20 cellular contexts compared by ENCODE assay signal in genomic region chr7:43460733-43461348, GRCh38.
DNase-seq lines count a peak whose midpoint lies in the region; ATAC-seq, FAIRE-seq and TF ChIP-seq lines count a peak whose summit lies in the region.
"Had no signal": no experiment of that assay in that cellular context is flagged by ENCODE, and none has a peak within 500 bp of the region (broad histone marks: within the 10 kb centered on the region; RNA-seq: fewer than 3 reads in every experiment).

No MANE protein-coding gene starts in this region.

- FAIRE-seq in urothelium cell line (lab: Jason Lieb, UNC) = peak; percentile 56
- FAIRE-seq: GM18507 had no signal

- intact Hi-C loops in Right ventricle myocardium inferior (cut with DNase I) = no loop called here
- intact Hi-C loops in Right ventricle myocardium superior (cut with DNase I) = no loop called here
- intact Hi-C loops in sigmoid colon (cut with DNase I) = no loop called here

- H3K4me2 ChIP-seq in OCI-LY3 (ENCODE audit: low read length) = no peak overlapping the region
- H3K4me2 ChIP-seq: KMS-11, SK-N-SH had no signal

- no peak for TF ChIP-seq EP300 in sigmoid colon (IDR thresholded peaks at IDR 0.05)

- peak in 1 of 2 donors; percentile 6 for TF ChIP-seq RAD21 in liver (IDR thresholded peaks at IDR 0.05)

- no peaks in the 10 kb centered on the region for H3K9me3 ChIP-seq in OCI-LY3 (ENCODE audit: insufficient read depth, low read length)
- no peaks in the 10 kb centered on the region for H3K9me3 ChIP-seq in liver (ENCODE audit: control insufficient read depth in 4 of 4, low read length in 3 of 4)
- no peaks in the 10 kb centered on the region for H3K9me3 ChIP-seq in sigmoid colon
- H3K9me3 ChIP-seq: Peyer's patch, SK-N-SH had no signal

- H3K27me3 ChIP-seq in OCI-LY3 (ENCODE audit: low read depth, low read length) = no peaks in the 10 kb centered on the region
- no peaks in the 10 kb centered on the region for H3K27me3 ChIP-seq in liver (ENCODE audit: control insufficient read depth in 4 of 4, insufficient read depth in 4 of 4, low read length in 3 of 4)
- H3K27me3 ChIP-seq in sigmoid colon = no peaks in the 10 kb centered on the region
- H3K27me3 ChIP-seq: Peyer's patch had no signal

- TF ChIP-seq CTCF in OCI-LY3 (IDR thresholded peaks at IDR 0.05; ENCODE audit: low read depth, low read length) = no peak
- no peak for TF ChIP-seq CTCF in liver (IDR thresholded peaks at IDR 0.05; ENCODE audit: low read depth, low read length, missing input control)
- TF ChIP-seq CTCF in sigmoid colon (IDR thresholded peaks at IDR 0.05) = no peak

- WGBS in liver = 66% methylated on average over 8 of the region's 8 CpGs
- 82 to 88% methylated on average over 8 of the region's 8 CpGs for WGBS in sigmoid colon, 2 donors

- H3K36me3 ChIP-seq in OCI-LY3 (replicated peaks; ENCODE audit: low read depth, low read length) (no peaks in the 10 kb centered on the region), liver (ENCODE audit: control insufficient read depth in 4 of 4, insufficient read depth in 3 of 4, low read depth in 1 of 4, low read length in 3 of 4) (no peaks in the 10 kb centered on the region), sigmoid colon (no peaks in the 10 kb centered on the region)
- H3K36me3 ChIP-seq: Peyer's patch had no signal

- H3K27ac ChIP-seq in OCI-LY3 (ENCODE audit: low read length) (no peak overlapping the region), liver (ENCODE audit: low read depth in 1 of 2, low read length in 2 of 2) (no peak overlapping the region), sigmoid colon (no peak overlapping the region)
- H3K27ac ChIP-seq: 22Rv1, KMS-11, Peyer's patch had no signal

- H4K20me1 ChIP-seq in OCI-LY3 (ENCODE audit: insufficient read depth, low read length) = no peaks in the 10 kb centered on the region

- DNase-seq in Right ventricle myocardium inferior (ENCODE audit: missing footprints) (no peak), Right ventricle myocardium superior (no peak), urothelium cell line (ENCODE audit: low spot score) (no peak), T-helper 9 cell (no peak), sigmoid colon (no peak)
- no peak for DNase-seq in activated naive CD4-positive, alpha-beta T cell (lab: John Stamatoyannopoulos, UW)
- DNase-seq: CD4-positive, alpha-beta T cell; GOT3; NCI-H1048; NCI-H1436 treated with DMSO at 0.1 percent for 48 hours; NCI-H2029 treated with DMSO at 0.1 percent for 48 hours; NCI-H82; Peyer's patch; SHP77; SK-N-SH had no signal

- peaks cover 6% of the 10 kb centered on the region; the same call in 1 of the 2 replicates for H3K4me1 ChIP-seq in OCI-LY3 (ENCODE audit: low read length)
- peaks cover 8 to 42% (median 31%) of the 10 kb centered on the region in 4 donors for H3K4me1 ChIP-seq in liver (ENCODE audit: control insufficient read depth in 4 of 4, insufficient read depth in 4 of 4, low read length in 3 of 4)
- H3K4me1 ChIP-seq in sigmoid colon = no peaks in the 10 kb centered on the region
- H3K4me1 ChIP-seq: Peyer's patch had no signal

- H3K4me3 ChIP-seq in OCI-LY3 (ENCODE audit: low read length) = no peak overlapping the region
- no peak overlapping the region for H3K4me3 ChIP-seq in liver (ENCODE audit: low read depth in 1 of 3, low read length in 3 of 3)
- H3K4me3 ChIP-seq in sigmoid colon = no peak overlapping the region
- H3K4me3 ChIP-seq: Peyer's patch had no signal

- H2AFZ ChIP-seq in OCI-LY3 (ENCODE audit: low read depth, low read length) = peak overlapping the region; percentile 40; the same call in 1 of the 2 replicates

- no peak for TF ChIP-seq POLR2A in sigmoid colon (IDR thresholded peaks at IDR 0.05)

- H3K79me2 ChIP-seq in OCI-LY3 (ENCODE audit: low read length) = no peaks in the 10 kb centered on the region

- H3K9ac ChIP-seq in OCI-LY3 (ENCODE audit: low read length) = no peak overlapping the region
- no peak overlapping the region for H3K9ac ChIP-seq in liver (ENCODE audit: low read depth in 1 of 2, low read length in 2 of 2)
- H3K9ac ChIP-seq: KMS-11, SK-N-SH had no signal

- ATAC-seq in Right ventricle myocardium inferior (peak; percentile 13), Right ventricle myocardium superior (ENCODE audit: poor library complexity) (no peak)

TF ChIP-seq in liver, 16 proteins besides CTCF, POLR2A, EP300 and RAD21:
- TF ChIP-seq, protein P1, sequence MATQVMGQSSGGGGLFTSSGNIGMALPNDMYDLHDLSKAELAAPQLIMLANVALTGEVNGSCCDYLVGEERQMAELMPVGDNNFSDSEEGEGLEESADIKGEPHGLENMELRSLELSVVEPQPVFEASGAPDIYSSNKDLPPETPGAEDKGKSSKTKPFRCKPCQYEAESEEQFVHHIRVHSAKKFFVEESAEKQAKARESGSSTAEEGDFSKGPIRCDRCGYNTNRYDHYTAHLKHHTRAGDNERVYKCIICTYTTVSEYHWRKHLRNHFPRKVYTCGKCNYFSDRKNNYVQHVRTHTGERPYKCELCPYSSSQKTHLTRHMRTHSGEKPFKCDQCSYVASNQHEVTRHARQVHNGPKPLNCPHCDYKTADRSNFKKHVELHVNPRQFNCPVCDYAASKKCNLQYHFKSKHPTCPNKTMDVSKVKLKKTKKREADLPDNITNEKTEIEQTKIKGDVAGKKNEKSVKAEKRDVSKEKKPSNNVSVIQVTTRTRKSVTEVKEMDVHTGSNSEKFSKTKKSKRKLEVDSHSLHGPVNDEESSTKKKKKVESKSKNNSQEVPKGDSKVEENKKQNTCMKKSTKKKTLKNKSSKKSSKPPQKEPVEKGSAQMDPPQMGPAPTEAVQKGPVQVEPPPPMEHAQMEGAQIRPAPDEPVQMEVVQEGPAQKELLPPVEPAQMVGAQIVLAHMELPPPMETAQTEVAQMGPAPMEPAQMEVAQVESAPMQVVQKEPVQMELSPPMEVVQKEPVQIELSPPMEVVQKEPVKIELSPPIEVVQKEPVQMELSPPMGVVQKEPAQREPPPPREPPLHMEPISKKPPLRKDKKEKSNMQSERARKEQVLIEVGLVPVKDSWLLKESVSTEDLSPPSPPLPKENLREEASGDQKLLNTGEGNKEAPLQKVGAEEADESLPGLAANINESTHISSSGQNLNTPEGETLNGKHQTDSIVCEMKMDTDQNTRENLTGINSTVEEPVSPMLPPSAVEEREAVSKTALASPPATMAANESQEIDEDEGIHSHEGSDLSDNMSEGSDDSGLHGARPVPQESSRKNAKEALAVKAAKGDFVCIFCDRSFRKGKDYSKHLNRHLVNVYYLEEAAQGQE (IDR thresholded peaks at IDR 0.05) = no peak
- TF ChIP-seq RXRA (IDR thresholded peaks at IDR 0.05) = peak; percentile 51 to 87
- no peak for TF ChIP-seq ZBTB33 (IDR thresholded peaks at IDR 0.05)
- TF ChIP-seq HNF4G (IDR thresholded peaks at IDR 0.05) = peak; percentile 14
- TF ChIP-seq HNF4A (conservative IDR thresholded peaks at IDR 0.05) = peak; percentile 55 to 75
- peak; percentile 65 for TF ChIP-seq SP1 (IDR thresholded peaks at IDR 0.05)
- TF ChIP-seq GABPA (IDR thresholded peaks at IDR 0.05 in 1 of 2, conservative IDR thresholded peaks at IDR 0.05 in 1 of 2) = no peak
- TF ChIP-seq JUND (IDR thresholded peaks at IDR 0.05) = no peak
- TF ChIP-seq TAF1 (conservative IDR thresholded peaks at IDR 0.05) = no peak
- TF ChIP-seq FOXA2 (IDR thresholded peaks at IDR 0.05) = peak; percentile 73
- no peak for TF ChIP-seq FOXA1 (IDR thresholded peaks at IDR 0.05)
- peak; percentile 15 for TF ChIP-seq NR2F2 (IDR thresholded peaks at IDR 0.05)
- TF ChIP-seq ATF3 (IDR thresholded peaks at IDR 0.05) = no peak
- TF ChIP-seq, protein P2, sequence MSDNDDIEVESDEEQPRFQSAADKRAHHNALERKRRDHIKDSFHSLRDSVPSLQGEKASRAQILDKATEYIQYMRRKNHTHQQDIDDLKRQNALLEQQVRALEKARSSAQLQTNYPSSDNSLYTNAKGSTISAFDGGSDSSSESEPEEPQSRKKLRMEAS (IDR thresholded peaks at IDR 0.05) = no peak
- no peak for TF ChIP-seq YY1 (IDR thresholded peaks at IDR 0.05)
